ENCODE assay signal across 31 cellular contexts in the genomic region with DNA sequence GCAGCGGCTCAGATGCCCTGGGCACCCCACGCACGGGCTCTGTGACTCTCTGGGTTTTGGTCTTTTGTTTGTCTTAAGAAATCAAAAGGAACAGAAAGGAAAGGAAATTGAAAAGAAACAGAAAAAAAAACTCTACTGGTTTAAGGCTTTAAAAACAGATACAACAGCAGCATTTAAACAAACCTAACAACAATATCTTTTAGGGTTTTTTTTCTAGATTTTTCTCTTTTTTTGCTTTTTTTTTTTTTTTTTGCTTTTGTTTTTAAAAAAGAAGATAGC. TPM values are rescaled to one million over a fixed set of nuclear protein-coding genes. Genes with fewer than 3 reads are reported as not detected.
DNase-seq lines count a peak whose midpoint lies in the region; ATAC-seq and TF ChIP-seq lines count a peak whose summit lies in the region.
"Had no signal": no experiment of that assay in that cellular context is flagged by ENCODE, and none has a peak within 500 bp of the region (broad histone marks: within the 10 kb centered on the region; RNA-seq: fewer than 3 reads in every experiment).

No MANE protein-coding gene starts in this region.

- ATAC-seq in GM18519 (IDR thresholded peaks at IDR 0.05; ENCODE audit: low FRiP score, unreplicated experiment) (no peak), GM19023 (IDR thresholded peaks at IDR 0.05; ENCODE audit: unreplicated experiment) (no peak), right lobe of liver (no peak)
- ATAC-seq: activated T-helper 17 cell treated with anti-CD3 and anti-CD28 coated beads, Interleukin-2, amount 50 U/mL, for 72 hours; GM12878 had no signal

- no peak overlapping the region for H3K27ac ChIP-seq in ACC112 (ENCODE audit: low read depth, low read length)
- H3K27ac ChIP-seq in KOPT-K1 (ENCODE audit: low read depth, low read length, poor library complexity, severe bottlenecking), result peak overlapping the region; percentile 81
- H3K27ac ChIP-seq in right lobe of liver, result no peak overlapping the region
- H3K27ac ChIP-seq: brain microvascular endothelial cell had no signal

- no peak for TF ChIP-seq POLR2A in right lobe of liver (IDR thresholded peaks at IDR 0.05)

- no peak overlapping the region for H3K4me3 Mint-ChIP-seq in chondrocyte (ENCODE audit: unreplicated experiment)
- H3K4me3 Mint-ChIP-seq: activated CD4-positive, alpha-beta T cell treated with anti-CD3 and anti-CD28 coated beads, Interleukin-2, amount 10 ng/mL, durations not matched to agents 24 days and 14 days; activated naive CD8-positive, alpha-beta T cell treated with anti-CD3 and anti-CD28 coated beads for 36 hours; activated T-helper 17 cell treated with anti-CD3 and anti-CD28 coated beads, Interleukin-2, amount 50 U/mL, for 72 hours; dendritic cell treated with granulocyte-macrophage colony-stimulating factor and Interleukin-4, amounts not matched to agents 40 ng/mL and 50 ng/mL, for 4 days; stimulated activated naive CD8-positive, alpha-beta T cell treated with anti-CD3 and anti-CD28 coated beads, Interleukin-15, Interleukin-2, amounts not matched to agents 100 ng/mL and 50 ng/mL, for 24 hours had no signal

- no peaks in the 10 kb centered on the region for H3K4me1 ChIP-seq in ACC112 (ENCODE audit: control insufficient read depth, insufficient read depth, low read length, unreplicated experiment)
- H3K4me1 ChIP-seq in skeletal muscle satellite cell (ENCODE audit: control insufficient read depth, insufficient read depth, low read length), result peaks cover 2% of the 10 kb centered on the region
- no peaks in the 10 kb centered on the region for H3K4me1 ChIP-seq in right lobe of liver

- peaks cover 4% of the 10 kb centered on the region for H3K4me1 Mint-ChIP-seq in chondrocyte (ENCODE audit: low read depth)

- H3K27me3 ChIP-seq in ACC112 (ENCODE audit: insufficient read depth, low read length) (no peaks in the 10 kb centered on the region), skeletal muscle satellite cell (ENCODE audit: control insufficient read depth, insufficient read depth, low read length) (peaks cover 26% of the 10 kb centered on the region), right lobe of liver (no peaks in the 10 kb centered on the region)

- no peaks in the 10 kb centered on the region for H3K79me2 ChIP-seq in ACC112 (ENCODE audit: control insufficient read depth, insufficient read depth, low read length, unreplicated experiment)

- H3K36me3 ChIP-seq in ACC112 (ENCODE audit: insufficient read depth, low read length), result no peaks in the 10 kb centered on the region
- H3K36me3 ChIP-seq in KOPT-K1 (ENCODE audit: insufficient read depth, low read length), result no peaks in the 10 kb centered on the region
- H3K36me3 ChIP-seq in skeletal muscle satellite cell (ENCODE audit: insufficient read depth, low read length), result no peaks in the 10 kb centered on the region
- no peaks in the 10 kb centered on the region for H3K36me3 ChIP-seq in right lobe of liver
- H3K36me3 ChIP-seq: brain microvascular endothelial cell had no signal

- peak overlapping the region; percentile 93 for H2AFZ ChIP-seq in ACC112 (ENCODE audit: low read length, unreplicated experiment)

- DNase-seq in fibroblast of the aortic adventitia (ENCODE audit: low read depth), result no peak
- DNase-seq in right lobe of liver, result no peak
- no peak for DNase-seq in chondrocyte (ENCODE audit: low spot score)
- DNase-seq: ACHN; activated CD4-positive, alpha-beta T cell treated with anti-CD3 and anti-CD28 coated beads, Interleukin-2, amount 10 ng/mL, durations not matched to agents 24 days and 14 days; activated naive CD8-positive, alpha-beta T cell treated with anti-CD3 and anti-CD28 coated beads for 36 hours; brain microvascular endothelial cell; CD4-positive, alpha-beta memory T cell; DMS53; GF-D8; islet precursor cell; NCI-H1930; NCI-H345; OCI-M1; SHP77 treated with DMSO at 0.1 percent for 48 hours; stimulated activated CD4-positive, alpha-beta T cell treated with anti-CD3 and anti-CD28 coated beads, Interleukin-4, amount 100 ng/mL, for 1 hour had no signal

- intact Hi-C loops in right lobe of liver (cut with DNase I), result no loop called here

- no peaks in the 10 kb centered on the region for H3K36me3 Mint-ChIP-seq in chondrocyte (ENCODE audit: low read depth)
- H3K36me3 Mint-ChIP-seq: activated naive CD8-positive, alpha-beta T cell treated with anti-CD3 and anti-CD28 coated beads for 36 hours; CD4-positive, alpha-beta memory T cell had no signal

- peaks cover 16% of the 10 kb centered on the region for H3K27me3 Mint-ChIP-seq in chondrocyte (ENCODE audit: low read depth)
- H3K27me3 Mint-ChIP-seq: activated CD4-positive, alpha-beta T cell treated with anti-CD3 and anti-CD28 coated beads, Interleukin-2, amount 10 ng/mL, durations not matched to agents 24 days and 14 days; activated naive CD8-positive, alpha-beta T cell treated with anti-CD3 and anti-CD28 coated beads for 36 hours; stimulated activated naive CD8-positive, alpha-beta T cell treated with anti-CD3 and anti-CD28 coated beads, Interleukin-15, Interleukin-2, amounts not matched to agents 100 ng/mL and 50 ng/mL, for 24 hours had no signal

- peak overlapping the region; percentile 54 for H3K4me2 ChIP-seq in skeletal muscle satellite cell (ENCODE audit: low read length)

- H3K27ac Mint-ChIP-seq in chondrocyte (ENCODE audit: unreplicated experiment), result no peak overlapping the region
- H3K27ac Mint-ChIP-seq: activated CD4-positive, alpha-beta T cell treated with anti-CD3 and anti-CD28 coated beads, Interleukin-2, amount 10 ng/mL, durations not matched to agents 24 days and 14 days; activated naive CD8-positive, alpha-beta T cell treated with anti-CD3 and anti-CD28 coated beads for 36 hours; activated T-helper 17 cell treated with anti-CD3 and anti-CD28 coated beads, Interleukin-2, amount 50 U/mL, for 72 hours; dendritic cell treated with granulocyte-macrophage colony-stimulating factor and Interleukin-4, amounts not matched to agents 40 ng/mL and 50 ng/mL, for 4 days; stimulated activated naive CD8-positive, alpha-beta T cell treated with anti-CD3 and anti-CD28 coated beads, Interleukin-15, Interleukin-2, amounts not matched to agents 100 ng/mL and 50 ng/mL, for 24 hours had no signal

- peak overlapping the region; percentile 18 for H3K9ac ChIP-seq in skeletal muscle satellite cell (ENCODE audit: low read depth, low read length)

- H3K4me3 ChIP-seq in ACC112 (ENCODE audit: low read depth, low read length), result peak overlapping the region; percentile 65
- peak overlapping the region; percentile 33 for H3K4me3 ChIP-seq in fibroblast of the aortic adventitia (ENCODE audit: low read depth, low read length)
- H3K4me3 ChIP-seq in skeletal muscle satellite cell (ENCODE audit: low read length), result peak overlapping the region; percentile 30
- no peak overlapping the region for H3K4me3 ChIP-seq in right lobe of liver
- H3K4me3 ChIP-seq: GM12878, K562 had no signal

- H3K9me3 Mint-ChIP-seq in chondrocyte (ENCODE audit: low read depth), result no peaks in the 10 kb centered on the region
- H3K9me3 Mint-ChIP-seq: activated CD4-positive, alpha-beta T cell treated with anti-CD3 and anti-CD28 coated beads, Interleukin-2, amount 10 ng/mL, durations not matched to agents 24 days and 14 days; activated naive CD8-positive, alpha-beta T cell treated with anti-CD3 and anti-CD28 coated beads for 36 hours; activated T-helper 17 cell treated with anti-CD3 and anti-CD28 coated beads, Interleukin-2, amount 50 U/mL, for 72 hours; CD4-positive, alpha-beta memory T cell; dendritic cell treated with granulocyte-macrophage colony-stimulating factor and Interleukin-4, amounts not matched to agents 40 ng/mL and 50 ng/mL, for 4 days; stimulated activated naive CD8-positive, alpha-beta T cell treated with anti-CD3 and anti-CD28 coated beads, Interleukin-15, Interleukin-2, amounts not matched to agents 100 ng/mL and 50 ng/mL, for 24 hours had no signal

- TF ChIP-seq CTCF in fibroblast of the aortic adventitia (IDR thresholded peaks at IDR 0.05; ENCODE audit: insufficient read depth, low read length) (no peak), right lobe of liver (IDR thresholded peaks at IDR 0.05) (no peak), chondrocyte (IDR thresholded peaks at IDR 0.05) (no peak)

- H3K9me3 ChIP-seq in KOPT-K1 (ENCODE audit: insufficient read depth, low read length, poor library complexity, severe bottlenecking), result no peaks in the 10 kb centered on the region
- H3K9me3 ChIP-seq in skeletal muscle satellite cell (replicated peaks; ENCODE audit: low read length), result no peaks in the 10 kb centered on the region
- H3K9me3 ChIP-seq in right lobe of liver, result no peaks in the 10 kb centered on the region

- WGBS in right lobe of liver (ENCODE audit: insufficient coverage, low coverage, low lambda C conversion rate, missing lambda C conversion rate), result 56% methylated on average over 3 of the region's 3 CpGs

RNA-seq across cellular contexts. Expression of gene SLC22A12, which starts 17.2 kb away (rescaled TPM):
- total RNA-seq in fibroblast of the aortic adventitia (ENCODE audit: low replicate concordance), result not detected in 2 replicates
- total RNA-seq in skeletal muscle satellite cell (2012; rRNA removed), result not detected in 2 replicates
- under 1 TPM in 3 of 6 experiments, not detected in 3; 0.22 to 0.80 (median 0.74) TPM for total RNA-seq in right lobe of liver
- not detected in 3 replicates for total RNA-seq in chondrocyte
- total RNA-seq: activated CD4-positive, alpha-beta T cell treated with anti-CD3 and anti-CD28 coated beads, Interleukin-2, amount 10 ng/mL, durations not matched to agents 24 days and 14 days; activated naive CD8-positive, alpha-beta T cell treated with anti-CD3 and anti-CD28 coated beads for 36 hours; activated T-helper 17 cell treated with anti-CD3 and anti-CD28 coated beads, Interleukin-2, amount 50 U/mL, for 72 hours; CD4-positive, alpha-beta memory T cell; fibroblast of villous mesenchyme; GM12878; H4; K562; myocyte; osteocyte; urinary bladder had no signal

RNA-seq across cellular contexts. Expression of gene SLC22A11, which starts 52.5 kb away (rescaled TPM):
- not detected in 2 replicates for total RNA-seq in fibroblast of the aortic adventitia (ENCODE audit: low replicate concordance)
- not detected in 2 replicates for total RNA-seq in skeletal muscle satellite cell (2012; rRNA removed)
- total RNA-seq in right lobe of liver, result 1 to 10 TPM in 2 of 6 experiments, under 1 TPM in 2, not detected in 2; 0.11 to 3.9 (median 0.65) TPM
- total RNA-seq in chondrocyte, result 0.15 TPM in 1 of 3 replicates, not detected in the others
- total RNA-seq: activated CD4-positive, alpha-beta T cell treated with anti-CD3 and anti-CD28 coated beads, Interleukin-2, amount 10 ng/mL, durations not matched to agents 24 days and 14 days; activated naive CD8-positive, alpha-beta T cell treated with anti-CD3 and anti-CD28 coated beads for 36 hours; activated T-helper 17 cell treated with anti-CD3 and anti-CD28 coated beads, Interleukin-2, amount 50 U/mL, for 72 hours; CD4-positive, alpha-beta memory T cell; fibroblast of villous mesenchyme; GM12878; H4; K562; myocyte; osteocyte; urinary bladder had no signal

Comparison
In these comparisons a context has a peak if more than half of its experiments do, and no peak if none do; other contexts are left out.
1. H3K4me3 ChIP-seq: peak in ACC112 (single experiment), fibroblast of the aortic adventitia (single experiment) and skeletal muscle satellite cell (single experiment); none in right lobe of liver (0 of 3).